19 cellular contexts compared by ENCODE assay signal in genomic region chr19:46475976-46476375, GRCh38. TPM values are rescaled to one million over a fixed set of nuclear protein-coding genes. Genes with fewer than 3 reads are reported as not detected.
A peak's percentile ranks its signal among the peaks of the same experiment; 100 is the strongest.
DNase-seq lines count a peak whose midpoint lies in the region; FAIRE-seq and TF ChIP-seq lines count a peak whose summit lies in the region.
"Had no signal": no experiment of that assay in that cellular context is flagged by ENCODE, and none has a peak within 500 bp of the region (broad histone marks: within the 10 kb centered on the region; RNA-seq: fewer than 3 reads in every experiment).

No MANE protein-coding gene starts in this region.

- H3K9me1 ChIP-seq in endothelial cell of umbilical vein (replicated peaks; ENCODE audit: control insufficient read depth, extremely low read depth, insufficient read depth, low read length): no peaks in the 10 kb centered on the region

- H3K9me2 ChIP-seq in GM23248 (ENCODE audit: insufficient read depth) (no peaks in the 10 kb centered on the region), neural cell (ENCODE audit: insufficient read depth, low read length) (no peaks in the 10 kb centered on the region)

- H3K4me1 ChIP-seq in GM23248 (ENCODE audit: insufficient read depth): peaks cover 21% of the 10 kb centered on the region
- H3K4me1 ChIP-seq in adipocyte (ENCODE audit: control insufficient read depth, insufficient read depth, low read length): peaks cover 28% of the 10 kb centered on the region
- peaks cover 6% of the 10 kb centered on the region for H3K4me1 ChIP-seq in endothelial cell of umbilical vein (ENCODE audit: control insufficient read depth, extremely low read depth, insufficient read depth, low read length)
- peaks cover 0 to 21% (median 12%) of the 10 kb centered on the region in 4 donors for H3K4me1 ChIP-seq in sigmoid colon

- peaks cover 7% of the 10 kb centered on the region for H3F3A ChIP-seq in GM23248 (ENCODE audit: insufficient read depth)
- H3F3A ChIP-seq in neural cell (ENCODE audit: insufficient read depth, low read length, poor library complexity, severe bottlenecking): peaks cover 1% of the 10 kb centered on the region

- no peaks in the 10 kb centered on the region for H3K79me2 ChIP-seq in GM23248 (ENCODE audit: insufficient read depth)
- no peaks in the 10 kb centered on the region for H3K79me2 ChIP-seq in endothelial cell of umbilical vein (ENCODE audit: control insufficient read depth, insufficient read depth, low read length)
- H3K79me2 ChIP-seq in neural cell (replicated peaks; ENCODE audit: insufficient read depth, low read length): peaks cover 2% of the 10 kb centered on the region

- no TSS peak for BruUV-seq in endothelial cell of umbilical vein (replicated peaks; lab: Mats Ljungman, UMichigan)

- H3K4me2 ChIP-seq in GM23248 (ENCODE audit: unreplicated experiment): peak overlapping the region; percentile 26
- no peak overlapping the region for H3K4me2 ChIP-seq in endothelial cell of umbilical vein (ENCODE audit: insufficient read depth, low read length)
- H3K4me2 ChIP-seq in neural cell (ENCODE audit: low read length): no peak overlapping the region

- no peaks in the 10 kb centered on the region for H3K9me3 ChIP-seq in GM23248 (ENCODE audit: low read depth)
- H3K9me3 ChIP-seq in adipocyte (ENCODE audit: control insufficient read depth, low read length): no peaks in the 10 kb centered on the region
- no peaks in the 10 kb centered on the region for H3K9me3 ChIP-seq in endothelial cell of umbilical vein (replicated peaks; ENCODE audit: control insufficient read depth, insufficient read depth, low read length)
- no peaks in the 10 kb centered on the region for H3K9me3 ChIP-seq in neural cell (ENCODE audit: low read length)
- H3K9me3 ChIP-seq in sigmoid colon: no peaks in the 10 kb centered on the region
- H3K9me3 ChIP-seq: Peyer's patch had no signal

- CTCF ChIA-PET in endothelial cell of umbilical vein (lab: Charles Lee): interaction anchor here (1.0 kb wide), 1 partner anchor 11 kb away, joined by 3 read pairs; no protein-coding TSS in a partner anchor

- peak; percentile 66 for FAIRE-seq in endothelial cell of umbilical vein (lab: Jason Lieb, UNC)

- TF ChIP-seq EP300 in neural cell (conservative IDR thresholded peaks at IDR 0.05; ENCODE audit: poor library complexity, severe bottlenecking) (no peak), sigmoid colon (IDR thresholded peaks at IDR 0.05) (no peak)

- POLR2A ChIA-PET in endothelial cell of umbilical vein (lab: Charles Lee): no interaction called here

- TF ChIP-seq RAD21 in neural cell (conservative IDR thresholded peaks at IDR 0.05): no peak

- H3K9ac ChIP-seq in GM23248: peak overlapping the region; percentile 3; the same call in 1 of the 2 replicates
- H3K9ac ChIP-seq in adipocyte (ENCODE audit: low read length): peak overlapping the region; percentile 46
- H3K9ac ChIP-seq in endothelial cell of umbilical vein (replicated peaks; ENCODE audit: extremely low read depth, insufficient read depth, low read length): no peak overlapping the region
- peak overlapping the region; percentile 0 for H3K9ac ChIP-seq in neural cell (ENCODE audit: low read length)

- WGBS in GM23248 (ENCODE audit: low coverage in 1 of 2, low lambda C conversion rate in 2 of 2, missing lambda C conversion rate in 2 of 2), 2 experiments: 6 to 9% methylated on average over 2 of the region's 2 CpGs
- WGBS in sigmoid colon, 2 donors: 39 to 60% methylated on average over 2 of the region's 2 CpGs

- no peak for TF ChIP-seq POLR2A in endothelial cell of umbilical vein (IDR thresholded peaks at IDR 0.05; ENCODE audit: low read depth, low read length)
- TF ChIP-seq POLR2A in sigmoid colon (IDR thresholded peaks at IDR 0.05): no peak

- H3K4me3 ChIP-seq in GM23248 (no peak overlapping the region), adipocyte (ENCODE audit: low read length) (peak overlapping the region; percentile 33), endothelial cell of umbilical vein (replicated peaks in 1 of 3; ENCODE audit: insufficient read depth in 1 of 3, low read depth in 1 of 3, low read length in 3 of 3) (no peak overlapping the region), neural cell (ENCODE audit: low read length) (no peak overlapping the region), sigmoid colon (no peak overlapping the region)
- H3K4me3 ChIP-seq: Peyer's patch had no signal

- peak overlapping the region; percentile 15; the same call in 1 of the 2 replicates for H3K27ac ChIP-seq in GM23248
- H3K27ac ChIP-seq in endothelial cell of umbilical vein (ENCODE audit: insufficient read depth, low read depth, low read length): no peak overlapping the region
- peak overlapping the region; percentile 99 for H3K27ac ChIP-seq in neural cell (ENCODE audit: low read length)
- H3K27ac ChIP-seq in sigmoid colon: no peak overlapping the region
- H3K27ac ChIP-seq: C4-2B, Peyer's patch had no signal

- H4K20me1 ChIP-seq in GM23248 (ENCODE audit: insufficient read depth) (no peaks in the 10 kb centered on the region), endothelial cell of umbilical vein (replicated peaks; ENCODE audit: control insufficient read depth, extremely low read depth, insufficient read depth, low read length) (no peaks in the 10 kb centered on the region), neural cell (ENCODE audit: insufficient read depth) (no peaks in the 10 kb centered on the region)

- TF ChIP-seq CTCF in endothelial cell of umbilical vein (IDR thresholded peaks at IDR 0.05; ENCODE audit: extremely low read depth in 1 of 2, insufficient read depth in 1 of 2, low read depth in 1 of 2, low read length in 2 of 2) (no peak), neural cell (IDR thresholded peaks at IDR 0.05; ENCODE audit: poor library complexity, severe bottlenecking) (no peak), sigmoid colon (IDR thresholded peaks at IDR 0.05) (no peak)

- intact Hi-C loops in endothelial cell of umbilical vein (cut with micrococcal nuclease) (no loop called here), sigmoid colon (cut with DNase I) (no loop called here)

- peak; percentile 54 for DNase-seq in GM23248
- DNase-seq in adipocyte (ENCODE audit: low read depth): peak; percentile 50
- peak; percentile 28 for DNase-seq in endothelial cell of umbilical vein (ENCODE audit: low read depth, low spot score)
- DNase-seq in activated gamma-delta T cell (lab: John Stamatoyannopoulos, UW): no peak
- no peak for DNase-seq in NCI-H69 (lab: John Stamatoyannopoulos, UW)
- DNase-seq in sigmoid colon: no peak
- DNase-seq in DMS79 treated with DMSO at 0.1 percent for 48 hours (lab: John Stamatoyannopoulos, UW): no peak
- DNase-seq: HFFc6, KG1, NCI-H1092, NCI-H2081 treated with DMSO at 0.1 percent for 48 hours, NCI-H510A treated with DMSO at 0.1 percent for 48 hours, Peyer's patch had no signal

- in situ Hi-C loops in GM23248 (cut with MboI): no loop called here

- H3K27me3 ChIP-seq in GM23248 (replicated peaks; ENCODE audit: insufficient read depth) (no peaks in the 10 kb centered on the region), adipocyte (replicated peaks; ENCODE audit: control insufficient read depth, insufficient read depth, low read length) (no peaks in the 10 kb centered on the region), endothelial cell of umbilical vein (ENCODE audit: control insufficient read depth in 2 of 2, insufficient read depth in 2 of 2, low read length in 2 of 2) (peaks cover 5 to 8% of the 10 kb centered on the region in 2 experiments), neural cell (ENCODE audit: insufficient read depth, low read depth, low read length) (no peaks in the 10 kb centered on the region), sigmoid colon (peaks cover 0 to 14% (median 0%) of the 10 kb centered on the region in 3 donors)
- H3K27me3 ChIP-seq: Peyer's patch had no signal

- dilution Hi-C loops in endothelial cell of umbilical vein (cut with MboI; ENCODE audit: extremely low pct_ligation_motif_present, low sequenced_read_pairs): no loop called here

- no peaks in the 10 kb centered on the region for H3K36me3 ChIP-seq in GM23248 (ENCODE audit: low read depth)
- no peaks in the 10 kb centered on the region for H3K36me3 ChIP-seq in adipocyte (ENCODE audit: control insufficient read depth, insufficient read depth, low read length, severe bottlenecking)
- H3K36me3 ChIP-seq in endothelial cell of umbilical vein (ENCODE audit: control insufficient read depth in 2 of 2, extremely low read depth in 1 of 2, insufficient read depth in 2 of 2, low read length in 2 of 2): no peaks in the 10 kb centered on the region
- H3K36me3 ChIP-seq in neural cell (ENCODE audit: insufficient read depth, low read length): no peaks in the 10 kb centered on the region
- no peaks in the 10 kb centered on the region for H3K36me3 ChIP-seq in sigmoid colon
- H3K36me3 ChIP-seq: Peyer's patch had no signal

- no peak overlapping the region for H2AFZ ChIP-seq in GM23248
- no peak overlapping the region for H2AFZ ChIP-seq in endothelial cell of umbilical vein (ENCODE audit: low read depth, low read length)
- H2AFZ ChIP-seq in neural cell (ENCODE audit: low read depth, low read length): no peak overlapping the region

RNA-seq across cellular contexts. Expression of gene PNMA8A, which starts 4.6 kb away (rescaled TPM):
- total RNA-seq in GM23248 (2014; rRNA removed; shearing (Covaris generic)): 0.76 and 0.89 TPM in 2 replicates
- 0.26 and 0.56 TPM in 2 replicates for polyA plus RNA-seq in GM23248 (2016; fragmentation: Nextera tagmentation; extraction: Ambion mirVana)
- 0.16 and 0.27 TPM in 2 replicates for total RNA-seq in endothelial cell of umbilical vein
- 0.08 and 0.25 TPM in 2 replicates for polyA plus RNA-seq in endothelial cell of umbilical vein
- polyA plus RNA-seq in endothelial cell of umbilical vein (2011; cell fraction: cytosol; rRNA removed): 0.12 and 0.20 TPM in 2 replicates
- polyA plus RNA-seq in endothelial cell of umbilical vein (2011; cell fraction: nucleus; rRNA removed): 0.06 and 0.07 TPM in 2 replicates
- 6.2 and 10.0 TPM in 2 replicates for polyA plus RNA-seq in endothelial cell of umbilical vein (2012)
- polyA minus RNA-seq in endothelial cell of umbilical vein: 0.07 and 0.13 TPM in 2 replicates
- polyA minus RNA-seq in endothelial cell of umbilical vein (2011; cell fraction: cytosol; rRNA and poly(A)+ RNA removed): not detected
- not detected in 2 replicates for polyA minus RNA-seq in endothelial cell of umbilical vein (2011; cell fraction: nucleus; rRNA and poly(A)+ RNA removed)
- 234 and 238 TPM in 2 replicates for polyA plus RNA-seq in neural cell
- 182 and 186 TPM in 2 replicates for polyA minus RNA-seq in neural cell
- total RNA-seq in sigmoid colon: 1 to 10 TPM; 1.5 to 8.4 (median 5.5) TPM
- 1 to 10 TPM in 1 of 3 donors, not detected in 2; 2.3 TPM for polyA plus RNA-seq in sigmoid colon
- total RNA-seq: H4 had no signal

RNA-seq across cellular contexts. Expression of gene PNMA8B, which starts 19.7 kb away (rescaled TPM):
- total RNA-seq in GM23248 (2014; rRNA removed; shearing (Covaris generic)): 0.25 and 0.65 TPM in 2 replicates
- 0.13 and 0.20 TPM in 2 replicates for polyA plus RNA-seq in GM23248 (2016; fragmentation: Nextera tagmentation; extraction: Ambion mirVana)
- 0.11 TPM in 1 of 2 replicates, not detected in the other for total RNA-seq in endothelial cell of umbilical vein
- 0.02 TPM in 1 of 2 replicates, not detected in the other for polyA plus RNA-seq in endothelial cell of umbilical vein
- not detected in 2 replicates for polyA plus RNA-seq in endothelial cell of umbilical vein (2011; cell fraction: cytosol; rRNA removed)
- polyA plus RNA-seq in endothelial cell of umbilical vein (2011; cell fraction: nucleus; rRNA removed): not detected in 2 replicates
- 0.04 TPM in 1 of 2 replicates, not detected in the other for polyA plus RNA-seq in endothelial cell of umbilical vein (2012)
- not detected in 2 replicates for polyA minus RNA-seq in endothelial cell of umbilical vein
- not detected for polyA minus RNA-seq in endothelial cell of umbilical vein (2011; cell fraction: cytosol; rRNA and poly(A)+ RNA removed)
- not detected in 2 replicates for polyA minus RNA-seq in endothelial cell of umbilical vein (2011; cell fraction: nucleus; rRNA and poly(A)+ RNA removed)
- 9.9 and 10.1 TPM in 2 replicates for polyA plus RNA-seq in neural cell
- 24.0 and 27.0 TPM in 2 replicates for polyA minus RNA-seq in neural cell
- 1 to 10 TPM; 1.3 to 1.9 (median 1.6) TPM for total RNA-seq in sigmoid colon
- polyA plus RNA-seq in sigmoid colon: under 1 TPM in 2 of 3 donors, not detected in 1; 0.60 to 0.95 TPM
- total RNA-seq: H4 had no signal

RNA-seq across cellular contexts. Expression of gene PNMA8C, which starts 47.2 kb away (rescaled TPM):
- not detected in 2 replicates for total RNA-seq in GM23248 (2014; rRNA removed; shearing (Covaris generic))
- polyA plus RNA-seq in GM23248 (2016; fragmentation: Nextera tagmentation; extraction: Ambion mirVana) (not detected in 2 replicates), endothelial cell of umbilical vein (not detected in 2 replicates), neural cell (16.1 and 17.2 TPM in 2 replicates), sigmoid colon (under 1 TPM in 2 of 3 donors, not detected in 1; 0.23 to 0.25 TPM)
- total RNA-seq in endothelial cell of umbilical vein (0.07 TPM in 1 of 2 replicates, not detected in the other), sigmoid colon (under 1 TPM in 3 of 4 donors, not detected in 1; 0.27 to 0.36 (median 0.28) TPM)
- not detected in 2 replicates for polyA plus RNA-seq in endothelial cell of umbilical vein (2011; cell fraction: cytosol; rRNA removed)
- not detected in 2 replicates for polyA plus RNA-seq in endothelial cell of umbilical vein (2011; cell fraction: nucleus; rRNA removed)
- polyA plus RNA-seq in endothelial cell of umbilical vein (2012): not detected in 2 replicates
- polyA minus RNA-seq in endothelial cell of umbilical vein (not detected in 2 replicates), neural cell (27.9 and 29.0 TPM in 2 replicates)
- polyA minus RNA-seq in endothelial cell of umbilical vein (2011; cell fraction: cytosol; rRNA and poly(A)+ RNA removed): not detected
- polyA minus RNA-seq in endothelial cell of umbilical vein (2011; cell fraction: nucleus; rRNA and poly(A)+ RNA removed): not detected in 2 replicates
- total RNA-seq: A673, H4, M059J, Peyer's patch, Right ventricle myocardium inferior had no signal

Comparison
In these comparisons a context has a peak if more than half of its experiments do, and no peak if none do; other contexts are left out.
1. DNase-seq: peak in GM23248 (single experiment), adipocyte (single experiment) and endothelial cell of umbilical vein (single experiment); none in activated gamma-delta T cell (single experiment), NCI-H69 (single experiment), sigmoid colon (single experiment) and DMS79 treated with DMSO at 0.1 percent for 48 hours (single experiment).
2. H3K27ac ChIP-seq: peak in GM23248 (single experiment) and neural cell (single experiment); none in endothelial cell of umbilical vein (single experiment) and sigmoid colon (0 of 4).
3. RNA of gene PNMA8A, which starts 4.6 kb away (polyA plus RNA-seq): 234 to 238 TPM in neural cell; 0.26 to 0.56 TPM in GM23248, 0.06 to 10.0 TPM in endothelial cell of umbilical vein and 2.3 TPM in sigmoid colon; every median in the first group is over 10 times any median in the second.
4. RNA of gene PNMA8C, which starts 47.2 kb away (polyA plus RNA-seq): 16.1 to 17.2 TPM in neural cell; 0.23 to 0.25 TPM in sigmoid colon, not detected in GM23248 and not detected in endothelial cell of umbilical vein; every median in the first group is over 10 times any median in the second.